Comparison of ENCODE assay signal across 12 cellular contexts in the genomic region with DNA sequence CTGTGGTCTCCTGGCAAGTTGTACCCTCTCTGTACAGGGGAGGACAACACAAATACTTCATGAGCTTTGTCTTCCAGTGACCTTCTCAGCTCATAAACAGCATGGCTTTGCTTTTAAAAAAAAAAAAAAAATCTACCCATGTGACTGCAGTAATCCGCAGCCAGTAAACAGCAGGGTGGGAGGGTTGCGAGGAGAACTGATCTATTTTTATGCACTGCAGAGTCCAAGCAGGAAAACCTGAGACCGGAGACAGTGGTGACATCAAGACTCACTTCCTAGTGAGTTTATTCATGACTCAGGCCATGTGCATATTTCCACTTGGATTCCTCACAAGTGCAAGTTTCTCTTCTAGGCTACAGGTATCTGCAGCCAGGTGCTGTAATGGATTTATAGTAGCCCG.
DNase-seq lines count a peak whose midpoint lies in the region; ATAC-seq, FAIRE-seq and TF ChIP-seq lines count a peak whose summit lies in the region.
"Had no signal": no experiment of that assay in that cellular context is flagged by ENCODE, and none has a peak within 500 bp of the region (broad histone marks: within the 10 kb centered on the region; RNA-seq: fewer than 3 reads in every experiment).

No MANE protein-coding gene starts in this region.

- H3K27me3 ChIP-seq in liver (ENCODE audit: control insufficient read depth in 4 of 4, insufficient read depth in 4 of 4, low read length in 3 of 4) (no peaks in the 10 kb centered on the region), HepG2 (ENCODE audit: control insufficient read depth in 1 of 2, insufficient read depth in 2 of 2, low read length in 2 of 2) (no peaks in the 10 kb centered on the region), hepatocyte (no peaks in the 10 kb centered on the region), osteoblast (ENCODE audit: insufficient read depth, low read length) (no peaks in the 10 kb centered on the region), BE2C (no peaks in the 10 kb centered on the region)

- no peak for FAIRE-seq in HepG2 (lab: Jason Lieb, UNC)

- no peaks in the 10 kb centered on the region for H3K9me2 ChIP-seq in hepatocyte (replicated peaks; ENCODE audit: insufficient read depth)

- TF ChIP-seq EP300 in HepG2 (IDR thresholded peaks at IDR 0.05; ENCODE audit: low read depth in 2 of 2, low read length in 2 of 2) (no peak), HepG2 (CRISPR knock-in tag; IDR thresholded peaks at IDR 0.05; ENCODE audit: borderline replicate concordance) (no peak)

- intact Hi-C loops in HepG2 (cut with micrococcal nuclease; ENCODE audit: unreplicated experiment): no loop called here

- in situ Hi-C loops in HepG2 (cut with HindIII; ENCODE audit: extremely low pct_ligation_motif_present, low pct_unique_long_range_greater_than_20kb): no loop called here

- H3K9me3 ChIP-seq in liver (ENCODE audit: control insufficient read depth in 4 of 4, low read length in 3 of 4): no peaks in the 10 kb centered on the region
- no peaks in the 10 kb centered on the region for H3K9me3 ChIP-seq in HepG2 (ENCODE audit: low read length)
- no peaks in the 10 kb centered on the region for H3K9me3 ChIP-seq in hepatocyte (ENCODE audit: low read depth)
- no peaks in the 10 kb centered on the region for H3K9me3 ChIP-seq in osteoblast (ENCODE audit: low read depth, low read length)
- H3K9me3 ChIP-seq in BE2C: no peaks in the 10 kb centered on the region

- no peak overlapping the region for H3K9ac ChIP-seq in liver (ENCODE audit: low read depth in 1 of 2, low read length in 2 of 2)
- no peak overlapping the region for H3K9ac ChIP-seq in HepG2 (ENCODE audit: insufficient read depth, low read depth, low read length)

- WGBS in liver: 74% methylated on average over 4 of the region's 4 CpGs
- WGBS in HepG2 (ENCODE audit: low lambda C conversion rate): 100% methylated on average over 4 of the region's 4 CpGs
- 48% methylated on average over 4 of the region's 4 CpGs for WGBS in hepatocyte (ENCODE audit: low lambda C conversion rate, missing lambda C conversion rate)

- H3K4me2 ChIP-seq in HepG2 (ENCODE audit: low read depth, low read length): no peak overlapping the region
- no peak overlapping the region for H3K4me2 ChIP-seq in hepatocyte
- no peak overlapping the region for H3K4me2 ChIP-seq in osteoblast (ENCODE audit: insufficient read depth, low read length)

- no TSS peak for BruUV-seq in HepG2 (replicated peaks; lab: Mats Ljungman, UMichigan)

- H3K4me1 ChIP-seq in liver (ENCODE audit: control insufficient read depth in 4 of 4, insufficient read depth in 4 of 4, low read length in 3 of 4): no peaks in the 10 kb centered on the region
- peaks cover 10% of the 10 kb centered on the region; the same call in 1 of the 2 replicates for H3K4me1 ChIP-seq in HepG2 (ENCODE audit: insufficient read depth, low read length)
- H3K4me1 ChIP-seq in hepatocyte (ENCODE audit: insufficient read depth): peaks cover 6% of the 10 kb centered on the region
- peaks cover 4% of the 10 kb centered on the region for H3K4me1 ChIP-seq in osteoblast (ENCODE audit: insufficient read depth, low read length)
- no peaks in the 10 kb centered on the region for H3K4me1 ChIP-seq in BE2C

- H3K4me3 ChIP-seq in liver (ENCODE audit: low read depth in 1 of 3, low read length in 3 of 3) (no peak overlapping the region), HepG2 (replicated peaks in 1 of 3; ENCODE audit: insufficient read depth in 1 of 3, low read depth in 2 of 3, low read length in 3 of 3) (no peak overlapping the region), hepatocyte (no peak overlapping the region), osteoblast (ENCODE audit: insufficient read depth, low read length) (no peak overlapping the region), BE2C (ENCODE audit: low read depth, low read length) (no peak overlapping the region)

- TF ChIP-seq CTCF in liver (IDR thresholded peaks at IDR 0.05; ENCODE audit: low read depth, low read length, missing input control) (no peak), HepG2 (CRISPR knock-in tag; IDR thresholded peaks at IDR 0.05) (no peak), hepatocyte (IDR thresholded peaks at IDR 0.05; ENCODE audit: poor library complexity) (no peak), osteoblast (IDR thresholded peaks at IDR 0.05; ENCODE audit: extremely low read depth, low read depth, low read length) (no peak), BE2C (IDR thresholded peaks at IDR 0.05; ENCODE audit: low read depth, low read length) (no peak)

- POLR2A ChIA-PET in HepG2 (lab: Yijun Ruan, JAX): no interaction called here

- TF ChIP-seq RAD21 in liver (IDR thresholded peaks at IDR 0.05) (no peak), HepG2 (CRISPR knock-in tag; IDR thresholded peaks at IDR 0.05) (no peak)

- H3K36me3 ChIP-seq in liver (ENCODE audit: control insufficient read depth in 4 of 4, insufficient read depth in 3 of 4, low read depth in 1 of 4, low read length in 3 of 4): peaks cover 2 to 16% (median 7%) of the 10 kb centered on the region in 4 donors
- H3K36me3 ChIP-seq in HepG2 (replicated peaks in 1 of 2; ENCODE audit: control insufficient read depth in 1 of 2, insufficient read depth in 2 of 2, low read length in 2 of 2): peaks cover 10 to 25% of the 10 kb centered on the region in 2 experiments; a peak in 4 of 5 replicates
- H3K36me3 ChIP-seq in hepatocyte (replicated peaks; ENCODE audit: insufficient read depth, low read depth): no peaks in the 10 kb centered on the region
- H3K36me3 ChIP-seq in osteoblast (ENCODE audit: insufficient read depth, low read length): peaks cover 9% of the 10 kb centered on the region
- no peaks in the 10 kb centered on the region; the same call in 1 of the 2 replicates for H3K36me3 ChIP-seq in BE2C

- TF ChIP-seq POLR2A in HepG2 (IDR thresholded peaks at IDR 0.05; ENCODE audit: insufficient read depth in 1 of 2, low read depth in 2 of 2, low read length in 2 of 2): no peak

- no peaks in the 10 kb centered on the region for H4K20me1 ChIP-seq in HepG2 (ENCODE audit: insufficient read depth, low read length)
- no peaks in the 10 kb centered on the region for H4K20me1 ChIP-seq in hepatocyte (ENCODE audit: insufficient read depth, poor library complexity, severe bottlenecking)
- no peaks in the 10 kb centered on the region for H4K20me1 ChIP-seq in osteoblast (ENCODE audit: insufficient read depth, low read length)

- H3K27ac ChIP-seq in liver (ENCODE audit: low read depth in 1 of 2, low read length in 2 of 2) (no peak overlapping the region), HepG2 (ENCODE audit: extremely low read length, insufficient read depth, low read length) (no peak overlapping the region), hepatocyte (peak overlapping the region; percentile 40), osteoblast (ENCODE audit: low read depth, low read length) (no peak overlapping the region)
- H3K27ac ChIP-seq: epithelial cell of prostate had no signal

- no peak for DNase-seq in HepG2 (ENCODE audit: low spot score)
- DNase-seq in astrocyte of the hippocampus (ENCODE audit: low read depth, low spot score): peak; percentile 11
- peak; percentile 58 for DNase-seq in hepatocyte (ENCODE audit: low spot score)
- DNase-seq in osteoblast (ENCODE audit: insufficient read length, low spot score, missing footprints): no peak
- no peak for DNase-seq in central memory CD4-positive, alpha-beta T cell
- no peak for DNase-seq in BE2C
- DNase-seq: activated B cell treated with CpG ODN at 0.5 μM for 24 hours; activated naive CD4-positive, alpha-beta T cell; mammary epithelial cell had no signal

- H3K79me2 ChIP-seq in HepG2 (ENCODE audit: insufficient read depth, low read length) (no peaks in the 10 kb centered on the region), hepatocyte (no peaks in the 10 kb centered on the region), osteoblast (ENCODE audit: insufficient read depth, low read length) (no peaks in the 10 kb centered on the region)

- CTCF ChIA-PET in HepG2 (lab: Yijun Ruan, JAX; ENCODE audit: low intra/inter-chr PET ratio, low total read pairs): no interaction called here

- H2AFZ ChIP-seq in HepG2 (ENCODE audit: low read length) (no peak overlapping the region), hepatocyte (no peak overlapping the region), osteoblast (ENCODE audit: low read length) (no peak overlapping the region)

- ATAC-seq in HepG2 (no peak), HG02623 (IDR thresholded peaks at IDR 0.05; ENCODE audit: unreplicated experiment) (no peak)

TF ChIP-seq in liver, 16 proteins besides CTCF, POLR2A, EP300 and RAD21:
- TF ChIP-seq TAF1 (conservative IDR thresholded peaks at IDR 0.05): no peak
- TF ChIP-seq, protein P1, sequence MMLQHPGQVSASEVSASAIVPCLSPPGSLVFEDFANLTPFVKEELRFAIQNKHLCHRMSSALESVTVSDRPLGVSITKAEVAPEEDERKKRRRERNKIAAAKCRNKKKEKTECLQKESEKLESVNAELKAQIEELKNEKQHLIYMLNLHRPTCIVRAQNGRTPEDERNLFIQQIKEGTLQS (IDR thresholded peaks at IDR 0.05): no peak
- TF ChIP-seq, protein P2, sequence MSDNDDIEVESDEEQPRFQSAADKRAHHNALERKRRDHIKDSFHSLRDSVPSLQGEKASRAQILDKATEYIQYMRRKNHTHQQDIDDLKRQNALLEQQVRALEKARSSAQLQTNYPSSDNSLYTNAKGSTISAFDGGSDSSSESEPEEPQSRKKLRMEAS (IDR thresholded peaks at IDR 0.05): no peak
- no peak for TF ChIP-seq SP1 (IDR thresholded peaks at IDR 0.05)
- TF ChIP-seq RXRA (IDR thresholded peaks at IDR 0.05): no peak
- TF ChIP-seq NR2F2 (IDR thresholded peaks at IDR 0.05): peak; percentile 19
- TF ChIP-seq YY1 (IDR thresholded peaks at IDR 0.05): no peak

TF ChIP-seq in HepG2, 621 proteins besides CTCF, POLR2A, EP300 and RAD21 (continues in another document):
- TF ChIP-seq, protein P3, sequence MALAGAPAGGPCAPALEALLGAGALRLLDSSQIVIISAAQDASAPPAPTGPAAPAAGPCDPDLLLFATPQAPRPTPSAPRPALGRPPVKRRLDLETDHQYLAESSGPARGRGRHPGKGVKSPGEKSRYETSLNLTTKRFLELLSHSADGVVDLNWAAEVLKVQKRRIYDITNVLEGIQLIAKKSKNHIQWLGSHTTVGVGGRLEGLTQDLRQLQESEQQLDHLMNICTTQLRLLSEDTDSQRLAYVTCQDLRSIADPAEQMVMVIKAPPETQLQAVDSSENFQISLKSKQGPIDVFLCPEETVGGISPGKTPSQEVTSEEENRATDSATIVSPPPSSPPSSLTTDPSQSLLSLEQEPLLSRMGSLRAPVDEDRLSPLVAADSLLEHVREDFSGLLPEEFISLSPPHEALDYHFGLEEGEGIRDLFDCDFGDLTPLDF (CRISPR knock-in tag; IDR thresholded peaks at IDR 0.05): no peak
- no peak for TF ChIP-seq HDAC2 (CRISPR knock-in tag; IDR thresholded peaks at IDR 0.05)

Comparison
In these comparisons a context has a peak if more than half of its experiments do, and no peak if none do; other contexts are left out.
1. DNase-seq: peak in astrocyte of the hippocampus (single experiment) and hepatocyte (single experiment); none in HepG2 (single experiment), osteoblast (single experiment), central memory CD4-positive, alpha-beta T cell (single experiment) and BE2C (single experiment).